12 cellular contexts compared by ENCODE assay signal in genomic region chr12:25829192-25829591, GRCh38.
A peak's percentile ranks its signal among the peaks of the same experiment; 100 is the strongest.
DNase-seq lines count a peak whose midpoint lies in the region; ATAC-seq lines count a peak whose summit lies in the region.
"Had no signal": no experiment of that assay in that cellular context is flagged by ENCODE, and none has a peak within 500 bp of the region (broad histone marks: within the 10 kb centered on the region; RNA-seq: fewer than 3 reads in every experiment).

No MANE protein-coding gene starts in this region.

- DNase-seq in AG20443 (ENCODE audit: low spot score) (peak; percentile 89), NCI-H460 (ENCODE audit: extremely low read depth, low read depth) (peak; percentile 98), epidermal melanocyte (ENCODE audit: insufficient read length, low spot score) (peak; percentile 66), non-pigmented ciliary epithelial cell (ENCODE audit: low read depth) (peak; percentile 90), NCI-H345 treated with DMSO at 0.1 percent for 48 hours (lab: John Stamatoyannopoulos, UW; ENCODE audit: unreplicated experiment) (no peak), kidney glomerular epithelial cell (lab: John Stamatoyannopoulos, UW) (no peak), NCI-H1048 (lab: John Stamatoyannopoulos, UW) (no peak)
- DNase-seq: activated CD4-positive, alpha-beta T cell treated with anti-CD3 and anti-CD28 coated beads, Interleukin-2, amount 50 U/mL, for 1 hour; retina; stimulated activated naive CD4-positive, alpha-beta T cell had no signal

- ATAC-seq in GM19324 (IDR thresholded peaks at IDR 0.05; ENCODE audit: low FRiP score, unreplicated experiment) = no peak
- ATAC-seq: K562 had no signal

Comparison
In these comparisons a context has a peak if more than half of its experiments do, and no peak if none do; other contexts are left out.
1. DNase-seq: peak in AG20443 (single experiment), NCI-H460 (single experiment), epidermal melanocyte (single experiment) and non-pigmented ciliary epithelial cell (single experiment); none in NCI-H345 treated with DMSO at 0.1 percent for 48 hours (single experiment), kidney glomerular epithelial cell (single experiment) and NCI-H1048 (single experiment).